28 cellular contexts compared by ENCODE assay signal in the genomic region with DNA sequence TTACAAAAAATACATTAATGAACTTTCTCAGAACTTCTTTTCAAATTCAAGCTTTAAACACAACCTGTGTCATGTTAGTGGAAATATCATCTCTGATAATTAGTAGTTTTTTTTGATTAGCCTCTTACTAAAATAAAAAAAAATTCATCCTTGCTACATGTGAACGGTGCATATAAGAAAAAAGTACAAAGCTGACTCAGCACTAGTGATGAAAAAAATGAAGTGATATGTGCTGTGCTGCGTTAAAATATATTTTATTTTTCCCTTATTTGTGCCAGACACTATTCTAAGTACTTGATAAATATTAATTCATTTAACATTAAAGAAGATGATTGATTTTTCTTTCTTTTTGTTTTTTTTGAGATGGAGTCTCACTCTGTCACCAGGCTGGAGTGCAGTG. TPM values are rescaled to one million over a fixed set of nuclear protein-coding genes. Genes with fewer than 3 reads are reported as not detected.
DNase-seq lines count a peak whose midpoint lies in the region; ATAC-seq, FAIRE-seq and TF ChIP-seq lines count a peak whose summit lies in the region.
"Had no signal": no experiment of that assay in that cellular context is flagged by ENCODE, and none has a peak within 500 bp of the region (broad histone marks: within the 10 kb centered on the region; RNA-seq: fewer than 3 reads in every experiment).

No MANE protein-coding gene starts in this region.

- peaks cover 13% of the 10 kb centered on the region for H3K4me1 Mint-ChIP-seq in MCF 10A (ENCODE audit: insufficient read depth, unreplicated experiment)

- intact Hi-C loops in MCF 10A (cut with micrococcal nuclease): no loop called here
- intact Hi-C loops in breast epithelium (cut with DNase I; ENCODE audit: low total_unique reads): loop anchor here (10.0 kb wide), 1 partner anchor 862 kb away; no protein-coding TSS in a partner anchor
- intact Hi-C loops in GM12878 (cut with micrococcal nuclease; ENCODE audit: unreplicated experiment): no loop called here
- intact Hi-C loops in left ventricle myocardium superior (cut with micrococcal nuclease): no loop called here
- intact Hi-C loops in vagina (cut with DNase I): no loop called here

- SMC1A ChIA-PET in GM12878 (lab: Charles Lee; ENCODE audit: uncharacterized antibody, unreplicated experiment): interaction anchor here (1.1 to 6.4 kb wide), 6 partner anchors 9 to 116 kb away, joined by 3 to 54 read pairs (median 4); a partner anchor contains a TSS

- H3K4me3 ChIP-seq in breast epithelium (no peak overlapping the region), Loucy (ENCODE audit: low read length, poor library complexity, severe bottlenecking) (no peak overlapping the region), GM12878 (no peak overlapping the region), vagina (no peak overlapping the region)
- H3K4me3 ChIP-seq: BLaER1, MG63, PC-9 had no signal

- ATAC-seq in GM12878 (no peak), left ventricle myocardium superior (no peak), HG03139 (IDR thresholded peaks at IDR 0.05; ENCODE audit: unreplicated experiment) (no peak), HG03457 (IDR thresholded peaks at IDR 0.05; ENCODE audit: unreplicated experiment) (no peak)

- DNase-seq in MCF 10A (ENCODE audit: unreplicated experiment): no peak
- DNase-seq in breast epithelium (ENCODE audit: low spot score in 2 of 2): no peak
- no peak for DNase-seq in GM12878 (ENCODE audit: low read depth, low spot score)
- DNase-seq in left ventricle myocardium superior: no peak
- no peak for DNase-seq in vagina (ENCODE audit: extremely low spot score in 2 of 2)
- DNase-seq: 8988T; CD4-positive, CD25-positive, alpha-beta regulatory T cell; DMS53; EL; GF-D8; GOT3; HCEC 1CT; Kasumi-1; MG63; NCI-H1105 treated with DMSO at 0.1 percent for 48 hours; NCI-H146; NCI-H1930; NCI-H2107; NCI-H446; NCI-H524 treated with DMSO at 0.1 percent for 48 hours; NCI-H774; PC-9; SHP77; T-helper 1 cell had no signal

- peaks cover 76% of the 10 kb centered on the region for H3K79me2 ChIP-seq in Loucy (ENCODE audit: insufficient read depth, low read length)
- peaks cover 58% of the 10 kb centered on the region for H3K79me2 ChIP-seq in GM12878 (ENCODE audit: control insufficient read depth, insufficient read depth, low read length)

- H4K20me1 ChIP-seq in Loucy (ENCODE audit: insufficient read depth, low read length, poor library complexity, severe bottlenecking): peaks cover 19% of the 10 kb centered on the region
- H4K20me1 ChIP-seq in GM12878 (ENCODE audit: control insufficient read depth, insufficient read depth): peaks cover 3% of the 10 kb centered on the region; the same call in 1 of the 2 replicates

- no peaks in the 10 kb centered on the region for H3K9me2 ChIP-seq in Loucy (replicated peaks; ENCODE audit: low read depth, low read length)

- H3K27me3 Mint-ChIP-seq in MCF 10A (ENCODE audit: insufficient read depth, unreplicated experiment): no peaks in the 10 kb centered on the region
- H3K27me3 Mint-ChIP-seq: CD4-positive, CD25-positive, alpha-beta regulatory T cell had no signal

- H2AFZ ChIP-seq in Loucy (ENCODE audit: low read length) (no peak overlapping the region), GM12878 (ENCODE audit: control insufficient read depth, low read depth, low read length) (no peak overlapping the region)
- H2AFZ ChIP-seq: PC-9 had no signal

- in situ Hi-C loops in GM12878 (cut with MboI): no loop called here

- no peak for TF ChIP-seq RAD21 in GM12878 (IDR thresholded peaks at IDR 0.05; ENCODE audit: insufficient read depth, low read depth, low read length)

- BruUV-seq in MCF 10A (replicated peaks; lab: Mats Ljungman, UMichigan): no TSS peak
- BruUV-seq in GM12878 (replicated peaks; lab: Mats Ljungman, UMichigan): no TSS peak

- H3K9me3 Mint-ChIP-seq in MCF 10A (ENCODE audit: unreplicated experiment): no peaks in the 10 kb centered on the region
- H3K9me3 Mint-ChIP-seq: CD4-positive, CD25-positive, alpha-beta regulatory T cell had no signal

- no peak for TF ChIP-seq EP300 in GM12878 (IDR thresholded peaks at IDR 0.05; ENCODE audit: borderline replicate concordance in 1 of 2, control insufficient read depth in 1 of 2, low read depth in 2 of 2, low read length in 2 of 2)

- H3K4me1 ChIP-seq in breast epithelium: no peaks in the 10 kb centered on the region
- peaks cover 8% of the 10 kb centered on the region for H3K4me1 ChIP-seq in Loucy (ENCODE audit: insufficient read depth, low read length, poor library complexity, severe bottlenecking)
- H3K4me1 ChIP-seq in GM12878 (ENCODE audit: control insufficient read depth, insufficient read depth, low read length): peaks cover 20% of the 10 kb centered on the region
- peaks cover under 1% of the 10 kb centered on the region for H3K4me1 ChIP-seq in vagina

- H3K36me3 Mint-ChIP-seq in MCF 10A (ENCODE audit: insufficient read depth, unreplicated experiment): peaks cover 17% of the 10 kb centered on the region

- H3K27me3 ChIP-seq in breast epithelium: no peaks in the 10 kb centered on the region
- H3K27me3 ChIP-seq in Loucy (ENCODE audit: insufficient read depth, low read length, poor library complexity, severe bottlenecking): no peaks in the 10 kb centered on the region
- H3K27me3 ChIP-seq in GM12878 (replicated peaks in 1 of 2; ENCODE audit: control insufficient read depth in 2 of 2, insufficient read depth in 2 of 2, low read length in 1 of 2): no peaks in the 10 kb centered on the region
- no peaks in the 10 kb centered on the region for H3K27me3 ChIP-seq in vagina
- H3K27me3 ChIP-seq: BLaER1, MG63 had no signal

- peak overlapping the region; percentile 84 for H3K27ac Mint-ChIP-seq in MCF 10A (ENCODE audit: low read depth, unreplicated experiment)

- CTCF ChIA-PET in MCF 10A (lab: Yijun Ruan, JAX): interaction anchor here (0.6 to 1.6 kb wide), 5 partner anchors 11 to 70 kb away, joined by 4 to 12 read pairs (median 5); no protein-coding TSS in a partner anchor
- CTCF ChIA-PET in GM12878 (lab: Yijun Ruan, JAX): interaction anchor here (0.5 to 3.7 kb wide), 8 partner anchors 11 to 70 kb away, joined by 3 to 17 read pairs (median 4); no protein-coding TSS in a partner anchor

- H3K4me3 Mint-ChIP-seq in MCF 10A (ENCODE audit: unreplicated experiment): no peak overlapping the region
- H3K4me3 Mint-ChIP-seq: CD4-positive, CD25-positive, alpha-beta regulatory T cell had no signal

- no peak for TF ChIP-seq CTCF in MCF 10A (IDR thresholded peaks at IDR 0.05; ENCODE audit: unreplicated experiment)
- TF ChIP-seq CTCF in breast epithelium (IDR thresholded peaks at IDR 0.05): no peak
- no peak for TF ChIP-seq CTCF in Loucy (conservative IDR thresholded peaks at IDR 0.05; ENCODE audit: low read length)
- TF ChIP-seq CTCF in GM12878 (IDR thresholded peaks at IDR 0.05 in 2 of 3, conservative IDR thresholded peaks at IDR 0.05 in 1 of 3; ENCODE audit: control insufficient read depth in 2 of 3, extremely low read depth in 1 of 3, insufficient read depth in 1 of 3, low read depth in 3 of 3, low read length in 3 of 3): no peak
- no peak for TF ChIP-seq CTCF in vagina (IDR thresholded peaks at IDR 0.05)

- no peaks in the 10 kb centered on the region for H3K9me3 ChIP-seq in breast epithelium
- H3K9me3 ChIP-seq in Loucy (ENCODE audit: insufficient read depth, low read depth, low read length): no peaks in the 10 kb centered on the region
- no peaks in the 10 kb centered on the region; the same call in 2 of the 3 replicates for H3K9me3 ChIP-seq in GM12878 (replicated peaks; ENCODE audit: control insufficient read depth, insufficient read depth, low read length)
- H3K9me3 ChIP-seq in vagina: no peaks in the 10 kb centered on the region
- H3K9me3 ChIP-seq: BLaER1, MG63 had no signal

- POLR2A ChIA-PET in MCF 10A (lab: Yijun Ruan, JAX) (interaction anchor here (1.2 to 6.3 kb wide), 3 partner anchors 9 to 43 kb away, joined by 3 to 71 read pairs (median 19); a partner anchor contains a TSS), GM12878 (lab: Charles Lee) (interaction anchor here (1.0 to 8.6 kb wide), 4 partner anchors 11 to 117 kb away, joined by 4 to 49 read pairs (median 10); a partner anchor contains a TSS)

- H3K27ac ChIP-seq in breast epithelium: no peak overlapping the region
- H3K27ac ChIP-seq in GM12878 (ENCODE audit: control insufficient read depth, insufficient read depth): no peak overlapping the region; the same call in 1 of the 2 replicates
- no peak overlapping the region for H3K27ac ChIP-seq in vagina
- H3K27ac ChIP-seq: BLaER1, PC-9 had no signal

- no peak for TF ChIP-seq POLR2A in breast epithelium (IDR thresholded peaks at IDR 0.05)
- no peak for TF ChIP-seq POLR2A in GM12878 (IDR thresholded peaks at IDR 0.05; ENCODE audit: low read depth, low read length)
- no peak for TF ChIP-seq POLR2A in vagina (IDR thresholded peaks at IDR 0.05)

- H3K9ac ChIP-seq in Loucy (ENCODE audit: low read depth, low read length, poor library complexity, severe bottlenecking): no peak overlapping the region
- H3K9ac ChIP-seq in GM12878 (ENCODE audit: control insufficient read depth, insufficient read depth, low read length): no peak overlapping the region; the same call in 1 of the 2 replicates
- H3K9ac ChIP-seq: BLaER1 had no signal

- peak; percentile 7 for FAIRE-seq in GM12878 (lab: Jason Lieb, UNC)

- H3K4me2 ChIP-seq in Loucy (ENCODE audit: low read depth, low read length, poor library complexity, severe bottlenecking) (peak overlapping the region; percentile 23), GM12878 (ENCODE audit: control insufficient read depth, insufficient read depth) (0 out of 2 replicates have a peak overlapping the region, but pooled peaks have one; percentile 10)
- H3K4me2 ChIP-seq: BLaER1, PC-9 had no signal

- RAD21 ChIA-PET in GM12878 (lab: Charles Lee; ENCODE audit: unreplicated experiment): interaction anchor here (1.0 to 2.0 kb wide), 3 partner anchors 9 to 44 kb away, joined by 3 to 6 read pairs (median 4); a partner anchor contains a TSS

- 100% methylated on average over 2 of the region's 2 CpGs for WGBS in GM12878 (ENCODE audit: insufficient coverage, insufficient replicate concordance, low lambda C conversion rate, missing lambda C conversion rate)

- H3F3A ChIP-seq in Loucy (ENCODE audit: low read depth): no peaks in the 10 kb centered on the region

- no peaks in the 10 kb centered on the region for H3K36me3 ChIP-seq in breast epithelium
- H3K36me3 ChIP-seq in Loucy (ENCODE audit: insufficient read depth, low read length): peaks cover 8% of the 10 kb centered on the region; the same call in 1 of the 2 replicates
- H3K36me3 ChIP-seq in GM12878 (ENCODE audit: control insufficient read depth in 2 of 2, insufficient read depth in 2 of 2, low read length in 1 of 2): peaks cover 4 to 12% of the 10 kb centered on the region in 2 experiments; a peak in 3 of 4 replicates
- no peaks in the 10 kb centered on the region for H3K36me3 ChIP-seq in vagina

RNA-seq across cellular contexts. Expression of a gene that starts 7.5 kb away (rescaled TPM):
- total RNA-seq in MCF 10A (2022) (29.2 and 43.0 TPM in 2 replicates), breast epithelium (10 to 100 TPM; 10.7 to 19.7 (median 12.3) TPM), GM12878 (2014; rRNA removed) (18.2 and 20.9 TPM in 2 replicates), GM12878 (2014; rRNA removed; fragmentation: Illumina TruSeq; extraction: Trizol) (25.5 and 27.3 TPM in 2 replicates), GM12878 (2021) (17.3 and 19.0 TPM in 2 replicates), left ventricle myocardium superior (4.0 TPM), vagina (7.6 TPM)
- 26.0 and 31.8 TPM in 2 replicates for total RNA-seq in GM12878 (2013; cell fraction: nucleolus; rRNA removed)
- polyA plus RNA-seq in GM12878 (2011; ENCODE audit: low read depth): 13.7 TPM
- polyA plus RNA-seq in GM12878 (2011; rRNA removed) (20.9 and 36.8 TPM in 2 replicates), GM12878 (2014; fragmentation: Illumina TruSeq; extraction: Trizol) (17.8 and 21.6 TPM in 2 replicates), GM12878 (2014; fragmentation: Nextera tagmentation; extraction: Ambion mirVana) (10 to 100 TPM in 1 of 2 experiments, 1 to 10 TPM in 1; 5.4 to 12.2 TPM), GM12878 (2014; rRNA removed) (15.1 and 18.7 TPM in 2 replicates), GM12878 (2016; fragmentation: Nextera tagmentation; extraction: Ambion mirVana) (10 to 100 TPM; 33.8 to 34.5 TPM)
- polyA plus RNA-seq in GM12878 (2011; cell fraction: cytosol; rRNA removed): 7.1 and 7.5 TPM in 2 replicates
- 6.6 and 7.4 TPM in 2 replicates for polyA plus RNA-seq in GM12878 (2011; cell fraction: nucleus; rRNA removed)
- polyA plus RNA-seq in GM12878 (2012): 21.5 and 35.3 TPM in 2 replicates
- polyA minus RNA-seq in GM12878 (2011; rRNA and poly(A)+ RNA removed): 2.8 and 5.9 TPM in 2 replicates
- 5.1 and 5.5 TPM in 2 replicates for polyA minus RNA-seq in GM12878 (2011; cell fraction: cytosol; rRNA and poly(A)+ RNA removed)
- polyA minus RNA-seq in GM12878 (2011; cell fraction: nucleus; rRNA and poly(A)+ RNA removed): 3.1 and 4.7 TPM in 2 replicates

RNA-seq across cellular contexts. Expression of a gene that starts 8.0 kb away (rescaled TPM):
- total RNA-seq in MCF 10A (2022) (5.9 and 9.1 TPM in 2 replicates), breast epithelium (10 to 100 TPM; 10.1 to 18.1 (median 16.4) TPM), GM12878 (2014; rRNA removed) (19.0 and 20.6 TPM in 2 replicates), GM12878 (2014; rRNA removed; fragmentation: Illumina TruSeq; extraction: Trizol) (19.1 and 20.2 TPM in 2 replicates), GM12878 (2021) (13.5 and 18.0 TPM in 2 replicates), left ventricle myocardium superior (3.8 TPM), vagina (12.8 TPM)
- 60.6 and 72.2 TPM in 2 replicates for total RNA-seq in GM12878 (2013; cell fraction: nucleolus; rRNA removed)
- 4.6 TPM for polyA plus RNA-seq in GM12878 (2011; ENCODE audit: low read depth)
- polyA plus RNA-seq in GM12878 (2011; rRNA removed) (17.3 and 32.0 TPM in 2 replicates), GM12878 (2014; fragmentation: Illumina TruSeq; extraction: Trizol) (16.3 and 26.8 TPM in 2 replicates), GM12878 (2014; fragmentation: Nextera tagmentation; extraction: Ambion mirVana) (1 to 10 TPM; 4.2 to 5.0 TPM), GM12878 (2014; rRNA removed) (10.2 and 10.6 TPM in 2 replicates), GM12878 (2016; fragmentation: Nextera tagmentation; extraction: Ambion mirVana) (10 to 100 TPM in 1 of 2 experiments, 1 to 10 TPM in 1; 9.0 to 12.0 TPM)
- 9.2 and 10.1 TPM in 2 replicates for polyA plus RNA-seq in GM12878 (2011; cell fraction: cytosol; rRNA removed)
- 11.3 and 12.8 TPM in 2 replicates for polyA plus RNA-seq in GM12878 (2011; cell fraction: nucleus; rRNA removed)
- 8.4 and 12.2 TPM in 2 replicates for polyA plus RNA-seq in GM12878 (2012)
- polyA minus RNA-seq in GM12878 (2011; rRNA and poly(A)+ RNA removed): 22.7 and 27.2 TPM in 2 replicates
- 10.9 and 14.4 TPM in 2 replicates for polyA minus RNA-seq in GM12878 (2011; cell fraction: cytosol; rRNA and poly(A)+ RNA removed)
- 13.2 and 25.1 TPM in 2 replicates for polyA minus RNA-seq in GM12878 (2011; cell fraction: nucleus; rRNA and poly(A)+ RNA removed)

RNA-seq across cellular contexts. Expression of a gene that starts 43.6 kb away (rescaled TPM):
- total RNA-seq in MCF 10A (2022) (603 and 694 TPM in 2 replicates), breast epithelium (100 to 1,000 TPM; 327 to 469 (median 356) TPM), GM12878 (2014; rRNA removed) (632 and 709 TPM in 2 replicates), GM12878 (2014; rRNA removed; fragmentation: Illumina TruSeq; extraction: Trizol) (533 and 555 TPM in 2 replicates), GM12878 (2021) (700 and 732 TPM in 2 replicates), left ventricle myocardium superior (1,843 TPM), vagina (281 TPM)
- total RNA-seq in GM12878 (2013; cell fraction: nucleolus; rRNA removed): 322 and 354 TPM in 2 replicates
- polyA plus RNA-seq in GM12878 (2011; ENCODE audit: low read depth): 525 TPM
- polyA plus RNA-seq in GM12878 (2011; rRNA removed) (447 and 458 TPM in 2 replicates), GM12878 (2014; fragmentation: Illumina TruSeq; extraction: Trizol) (580 and 680 TPM in 2 replicates), GM12878 (2014; fragmentation: Nextera tagmentation; extraction: Ambion mirVana) (100 to 1,000 TPM; 314 to 677 TPM), GM12878 (2014; rRNA removed) (570 and 636 TPM in 2 replicates), GM12878 (2016; fragmentation: Nextera tagmentation; extraction: Ambion mirVana) (100 to 1,000 TPM; 598 to 663 TPM)
- 627 and 839 TPM in 2 replicates for polyA plus RNA-seq in GM12878 (2011; cell fraction: cytosol; rRNA removed)
- polyA plus RNA-seq in GM12878 (2011; cell fraction: nucleus; rRNA removed): 512 and 611 TPM in 2 replicates
- polyA plus RNA-seq in GM12878 (2012): 557 and 642 TPM in 2 replicates
- polyA minus RNA-seq in GM12878 (2011; rRNA and poly(A)+ RNA removed): 503 and 520 TPM in 2 replicates
- 263 and 277 TPM in 2 replicates for polyA minus RNA-seq in GM12878 (2011; cell fraction: cytosol; rRNA and poly(A)+ RNA removed)
- polyA minus RNA-seq in GM12878 (2011; cell fraction: nucleus; rRNA and poly(A)+ RNA removed): 173 and 277 TPM in 2 replicates
